13 cellular contexts compared by ENCODE assay signal in genomic region chr16:11114366-11115164, GRCh38.
DNase-seq lines count a peak whose midpoint lies in the region; ATAC-seq and TF ChIP-seq lines count a peak whose summit lies in the region.
"Had no signal": no experiment of that assay in that cellular context is flagged by ENCODE, and none has a peak within 500 bp of the region (broad histone marks: within the 10 kb centered on the region; RNA-seq: fewer than 3 reads in every experiment).

No MANE protein-coding gene starts in this region.

- CTCF ChIA-PET in activated CD4-positive, alpha-beta memory T cell treated with anti-CD3 and anti-CD28 coated beads, Interleukin-2, amount 10 ng/mL, durations not matched to agents 7 days and 5 days (lab: Charles Lee): interaction anchor here (1.2 kb wide), 1 partner anchor 12 kb away, joined by 4 read pairs; no protein-coding TSS in a partner anchor
- CTCF ChIA-PET in RWPE1 (lab: Yijun Ruan, JAX): no interaction called here

- peaks cover 9% of the 10 kb centered on the region for H3K9me3 Mint-ChIP-seq in activated CD4-positive, alpha-beta memory T cell treated with anti-CD3 and anti-CD28 coated beads, Interleukin-2, amount 10 ng/mL, durations not matched to agents 7 days and 5 days
- H3K9me3 Mint-ChIP-seq: endodermal cell, IgD-negative memory B cell had no signal

- peak; percentile 23 for DNase-seq in activated naive CD4-positive, alpha-beta T cell treated with Interleukin-2 at 50 U/mL for 16 hours
- DNase-seq in activated naive CD4-positive, alpha-beta T cell (lab: John Stamatoyannopoulos, UW): no peak
- DNase-seq in activated CD4-positive, alpha-beta memory T cell treated with anti-CD3 and anti-CD28 coated beads, Interleukin-2, amount 10 ng/mL, durations not matched to agents 7 days and 5 days: peak; percentile 34
- DNase-seq in lower lobe of right lung (no peak), cerebellum (ENCODE audit: low spot score) (no peak), SK-N-DZ (ENCODE audit: low spot score) (no peak), RWPE1 (ENCODE audit: low spot score) (no peak), HPDE6-E6E7 (ENCODE audit: extremely low spot score) (no peak)
- DNase-seq: activated effector memory CD4-positive, alpha-beta T cell treated with Interleukin-2 at 50 U/mL for 16 hours; endodermal cell; NCI-H446 had no signal

- no peaks in the 10 kb centered on the region for H3K27me3 Mint-ChIP-seq in activated CD4-positive, alpha-beta memory T cell treated with anti-CD3 and anti-CD28 coated beads, Interleukin-2, amount 10 ng/mL, durations not matched to agents 7 days and 5 days
- H3K27me3 Mint-ChIP-seq: IgD-negative memory B cell had no signal

- no peaks in the 10 kb centered on the region for H3K27me3 ChIP-seq in lower lobe of right lung (ENCODE audit: low read depth)
- H3K27me3 ChIP-seq: tibial artery had no signal

- TF ChIP-seq CTCF in lower lobe of right lung (IDR thresholded peaks at IDR 0.05) (no peak), RWPE1 (conservative IDR thresholded peaks at IDR 0.05; ENCODE audit: low read depth) (no peak)

- ATAC-seq in lower lobe of right lung: peak; percentile 23 to 27

- no peak overlapping the region for H3K4me3 ChIP-seq in lower lobe of right lung
- H3K4me3 ChIP-seq: tibial artery had no signal

- peak overlapping the region; percentile 59 for H3K4me3 Mint-ChIP-seq in activated CD4-positive, alpha-beta memory T cell treated with anti-CD3 and anti-CD28 coated beads, Interleukin-2, amount 10 ng/mL, durations not matched to agents 7 days and 5 days
- H3K4me3 Mint-ChIP-seq: endodermal cell had no signal

- POLR2A ChIA-PET in activated CD4-positive, alpha-beta memory T cell treated with anti-CD3 and anti-CD28 coated beads, Interleukin-2, amount 10 ng/mL, durations not matched to agents 7 days and 5 days (lab: Charles Lee): interaction anchor here (0.6 to 1.6 kb wide), 11 partner anchors 9 to 140 kb away, joined by 3 to 16 read pairs (median 3); no protein-coding TSS in a partner anchor
- POLR2A ChIA-PET in RWPE1 (lab: Yijun Ruan, JAX; ENCODE audit: low non-redundant PET): no interaction called here

- no peaks in the 10 kb centered on the region for H3K4me1 ChIP-seq in lower lobe of right lung

- H3K27ac Mint-ChIP-seq in activated CD4-positive, alpha-beta memory T cell treated with anti-CD3 and anti-CD28 coated beads, Interleukin-2, amount 10 ng/mL, durations not matched to agents 7 days and 5 days: peak overlapping the region; percentile 85
- H3K27ac Mint-ChIP-seq: endodermal cell, IgD-negative memory B cell had no signal

- no peak overlapping the region for H3K27ac ChIP-seq in lower lobe of right lung
- H3K27ac ChIP-seq in RWPE1: no peak overlapping the region

- H3K9me3 ChIP-seq in lower lobe of right lung: peaks cover 8% of the 10 kb centered on the region

- intact Hi-C loops in lower lobe of right lung (cut with DNase I): no loop called here

- peaks cover 9% of the 10 kb centered on the region for H3K36me3 ChIP-seq in lower lobe of right lung

- peaks cover 49% of the 10 kb centered on the region for H3K4me1 Mint-ChIP-seq in activated CD4-positive, alpha-beta memory T cell treated with anti-CD3 and anti-CD28 coated beads, Interleukin-2, amount 10 ng/mL, durations not matched to agents 7 days and 5 days

- peaks cover 44% of the 10 kb centered on the region for H3K36me3 Mint-ChIP-seq in activated CD4-positive, alpha-beta memory T cell treated with anti-CD3 and anti-CD28 coated beads, Interleukin-2, amount 10 ng/mL, durations not matched to agents 7 days and 5 days (ENCODE audit: low read depth)

Comparison
In these comparisons a context has a peak if more than half of its experiments do, and no peak if none do; other contexts are left out.
1. DNase-seq: peak in activated naive CD4-positive, alpha-beta T cell treated with Interleukin-2 at 50 U/mL for 16 hours (single experiment) and activated CD4-positive, alpha-beta memory T cell treated with anti-CD3 and anti-CD28 coated beads, Interleukin-2, amount 10 ng/mL, durations not matched to agents 7 days and 5 days (single experiment); none in activated naive CD4-positive, alpha-beta T cell (0 of 4), lower lobe of right lung (single experiment), cerebellum (single experiment), SK-N-DZ (single experiment), RWPE1 (single experiment) and HPDE6-E6E7 (single experiment).